9 cellular contexts compared by ENCODE assay signal in genomic region chr7:42677751-42678231, GRCh38.
DNase-seq lines count a peak whose midpoint lies in the region; ATAC-seq, FAIRE-seq and TF ChIP-seq lines count a peak whose summit lies in the region.
"Had no signal": no experiment of that assay in that cellular context is flagged by ENCODE, and none has a peak within 500 bp of the region (broad histone marks: within the 10 kb centered on the region; RNA-seq: fewer than 3 reads in every experiment).

No MANE protein-coding gene starts in this region.

- POLR2A ChIA-PET in IMR-90 (lab: Charles Lee; ENCODE audit: unreplicated experiment) = no interaction called here

- H3K14ac ChIP-seq in IMR-90 (replicated peaks; ENCODE audit: low read depth, low read length) = no peak overlapping the region

- no peak overlapping the region for H2AFZ ChIP-seq in IMR-90 (replicated peaks; ENCODE audit: low read length, poor library complexity)

- H3K27ac ChIP-seq in IMR-90 (ENCODE audit: insufficient read depth, low read length) (no peak overlapping the region), lower lobe of right lung (no peak overlapping the region), upper lobe of right lung (no peak overlapping the region)

- in situ Hi-C loops in IMR-90 (cut with MboI; ENCODE audit: low sequenced_read_pairs) = no loop called here

- H3K79me1 ChIP-seq in IMR-90 (ENCODE audit: low read depth in 1 of 2, low read length in 2 of 2) = no peaks in the 10 kb centered on the region

- H3K36me3 ChIP-seq in IMR-90 (ENCODE audit: control insufficient read depth, insufficient read depth, low read length) (no peaks in the 10 kb centered on the region), lower lobe of right lung (no peaks in the 10 kb centered on the region), upper lobe of right lung (no peaks in the 10 kb centered on the region)

- no peak overlapping the region for H3K4ac ChIP-seq in IMR-90 (ENCODE audit: low read depth, low read length)

- no peak overlapping the region for H3K18ac ChIP-seq in IMR-90 (ENCODE audit: low read depth, low read length)

- no TSS peak for BruUV-seq in IMR-90 (replicated peaks; lab: Mats Ljungman, UMichigan)

- no peaks in the 10 kb centered on the region for H4K20me1 ChIP-seq in IMR-90 (ENCODE audit: insufficient read depth, low read length)

- H3K9me3 ChIP-seq in IMR-90 (ENCODE audit: control insufficient read depth, insufficient read depth, low read length) (no peaks in the 10 kb centered on the region), lower lobe of right lung (peaks cover 4% of the 10 kb centered on the region), upper lobe of right lung (no peaks in the 10 kb centered on the region)

- no peak overlapping the region for H2AK5ac ChIP-seq in IMR-90 (ENCODE audit: low read depth, low read length)

- no peak for FAIRE-seq in D721Med (lab: Jason Lieb, UNC)

- no peaks in the 10 kb centered on the region for H3K27me3 ChIP-seq in IMR-90 (ENCODE audit: control insufficient read depth, insufficient read depth, low read length)
- H3K27me3 ChIP-seq in lower lobe of right lung (ENCODE audit: low read depth) = no peaks in the 10 kb centered on the region
- H3K27me3 ChIP-seq in upper lobe of right lung = no peaks in the 10 kb centered on the region

- intact Hi-C loops in IMR-90 (cut with micrococcal nuclease) (no loop called here), lower lobe of right lung (cut with DNase I) (no loop called here), upper lobe of right lung (cut with DNase I) (no loop called here)

- H3K4me3 ChIP-seq in IMR-90 (ENCODE audit: insufficient read depth, low read depth, low read length) (no peak overlapping the region), choroid plexus epithelial cell (ENCODE audit: low read depth, low read length) (no peak overlapping the region), lower lobe of right lung (no peak overlapping the region), upper lobe of right lung (no peak overlapping the region)

- H4K91ac ChIP-seq in IMR-90 (ENCODE audit: insufficient read depth, low read depth, low read length) = no peak overlapping the region

- H2AK9ac ChIP-seq in IMR-90 (replicated peaks; ENCODE audit: low read depth, low read length, poor library complexity) = no peak overlapping the region

- no peak overlapping the region for H3K23ac ChIP-seq in IMR-90 (ENCODE audit: low read depth, low read length)

- TF ChIP-seq RAD21 in IMR-90 (IDR thresholded peaks at IDR 0.05; ENCODE audit: low read length) = no peak

- H3K4me2 ChIP-seq in IMR-90 (ENCODE audit: low read depth, low read length) = no peak overlapping the region

- H2BK20ac ChIP-seq in IMR-90 (ENCODE audit: low read depth, low read length) = no peak overlapping the region

- no peak overlapping the region for H3K56ac ChIP-seq in IMR-90 (ENCODE audit: extremely low read depth, insufficient read depth, low read length)

- no peak overlapping the region for H2BK5ac ChIP-seq in IMR-90 (ENCODE audit: low read depth, low read length, poor library complexity, severe bottlenecking)

- peak; percentile 42; the same call in 1 of the 2 replicates for ATAC-seq in IMR-90 (ENCODE audit: low read depth)
- peak; percentile 59 to 76 for ATAC-seq in lower lobe of right lung
- ATAC-seq in upper lobe of right lung = peak; percentile 56
- ATAC-seq: stimulated activated naive CD8-positive, alpha-beta T cell treated with anti-CD3 and anti-CD28 coated beads, Interleukin-15, Interleukin-2, amounts not matched to agents 100 U/mL and 50 U/mL, for 24 hours had no signal

- CTCF ChIA-PET in IMR-90 (lab: Yijun Ruan, JAX) = no interaction called here

- no peak overlapping the region for H2BK120ac ChIP-seq in IMR-90 (ENCODE audit: low read depth, low read length)

- no peak overlapping the region for H3K9ac ChIP-seq in IMR-90 (ENCODE audit: low read depth, low read length)

- no peak for TF ChIP-seq POLR2A in IMR-90 (IDR thresholded peaks at IDR 0.05; ENCODE audit: low read depth, low read length)

- H2BK15ac ChIP-seq in IMR-90 (ENCODE audit: low read depth, low read length) = no peak overlapping the region

- DNase-seq in IMR-90 = peak; percentile 43
- peak; percentile 85 for DNase-seq in choroid plexus epithelial cell (ENCODE audit: low read depth)
- no peak for DNase-seq in lower lobe of right lung
- no peak for DNase-seq in upper lobe of right lung
- no peak for DNase-seq in OCI-M1 (lab: John Stamatoyannopoulos, UW)
- no peak for DNase-seq in D721Med (ENCODE audit: insufficient read length, low spot score)
- no peak for DNase-seq in SKM-1 treated with dmso at 0.1 percent for 144 hours (lab: John Stamatoyannopoulos, UW; ENCODE audit: unreplicated experiment)
- DNase-seq: NCI-H1092; stimulated activated naive CD8-positive, alpha-beta T cell treated with anti-CD3 and anti-CD28 coated beads, Interleukin-15, Interleukin-2, amounts not matched to agents 100 U/mL and 50 U/mL, for 24 hours had no signal

- WGBS in IMR-90 (ENCODE audit: extremely low coverage in 2 of 2, insufficient read length in 1 of 2), 2 experiments = no CpG with 5 or more reads among the region's 2 CpGs

- H4K8ac ChIP-seq in IMR-90 (ENCODE audit: low read depth in 2 of 2, low read length in 2 of 2) = no peak overlapping the region

- TF ChIP-seq CTCF in IMR-90 (conservative IDR thresholded peaks at IDR 0.05; ENCODE audit: low read depth, low read length) = no peak
- TF ChIP-seq CTCF in choroid plexus epithelial cell (conservative IDR thresholded peaks at IDR 0.05; ENCODE audit: low read depth, low read length) = no peak
- no peak for TF ChIP-seq CTCF in lower lobe of right lung (IDR thresholded peaks at IDR 0.05)
- no peak for TF ChIP-seq CTCF in upper lobe of right lung (IDR thresholded peaks at IDR 0.05)
- no peak for TF ChIP-seq CTCF in D721Med (IDR thresholded peaks at IDR 0.05; ENCODE audit: insufficient read depth, missing control alignments)

- H3K9me1 ChIP-seq in IMR-90 (ENCODE audit: insufficient read depth, low read length) = no peaks in the 10 kb centered on the region

- dilution Hi-C loops in IMR-90 (cut with HindIII; ENCODE audit: low sequenced_read_pairs, unreplicated experiment) = no loop called here

- H3K4me1 ChIP-seq in IMR-90 (ENCODE audit: control insufficient read depth, insufficient read depth, low read length) = no peaks in the 10 kb centered on the region
- H3K4me1 ChIP-seq in lower lobe of right lung = no peaks in the 10 kb centered on the region
- no peaks in the 10 kb centered on the region for H3K4me1 ChIP-seq in upper lobe of right lung

- H4K5ac ChIP-seq in IMR-90 (ENCODE audit: low read depth, low read length) = no peak overlapping the region

TF ChIP-seq in IMR-90, 13 proteins besides CTCF, POLR2A, EP300 and RAD21:
- TF ChIP-seq RCOR1 (IDR thresholded peaks at IDR 0.05; ENCODE audit: insufficient replicate concordance, low read length) (no peak), CEBPB (IDR thresholded peaks at IDR 0.05; ENCODE audit: low read depth, low read length) (no peak), CHD1 (IDR thresholded peaks at IDR 0.05; ENCODE audit: low read depth, low read length) (no peak), RFX5 (IDR thresholded peaks at IDR 0.05; ENCODE audit: low read depth, low read length) (no peak), FOS (IDR thresholded peaks at IDR 0.05; ENCODE audit: low read depth, low read length) (no peak), MAZ (IDR thresholded peaks at IDR 0.05; ENCODE audit: borderline replicate concordance, low read depth, low read length) (no peak), NFE2L2 (IDR thresholded peaks at IDR 0.05; ENCODE audit: low read depth, low read length) (no peak), MAFK (IDR thresholded peaks at IDR 0.05; ENCODE audit: low read depth, low read length) (no peak), ELK1 (IDR thresholded peaks at IDR 0.05; ENCODE audit: borderline replicate concordance, low read depth, low read length) (no peak)
TF ChIP-seq in IMR-90: peak in this region for 0.

Comparison
In these comparisons a context has a peak if more than half of its experiments do, and no peak if none do; other contexts are left out.
1. DNase-seq: peak in IMR-90 (single experiment) and choroid plexus epithelial cell (single experiment); none in lower lobe of right lung (single experiment), upper lobe of right lung (single experiment), OCI-M1 (single experiment), D721Med (single experiment) and SKM-1 treated with dmso at 0.1 percent for 144 hours (single experiment).
2. Peak in every context shown above with its lines, with median percentiles within 50 percentile points of each other: ATAC-seq.